In genomic region chr5:173327948-173328895, GRCh38 we compare ENCODE assay signal across 1 cellular context.
A peak's percentile ranks its signal among the peaks of the same experiment; 100 is the strongest.
TF ChIP-seq lines count a peak whose summit lies in the region.

A gene with protein sequence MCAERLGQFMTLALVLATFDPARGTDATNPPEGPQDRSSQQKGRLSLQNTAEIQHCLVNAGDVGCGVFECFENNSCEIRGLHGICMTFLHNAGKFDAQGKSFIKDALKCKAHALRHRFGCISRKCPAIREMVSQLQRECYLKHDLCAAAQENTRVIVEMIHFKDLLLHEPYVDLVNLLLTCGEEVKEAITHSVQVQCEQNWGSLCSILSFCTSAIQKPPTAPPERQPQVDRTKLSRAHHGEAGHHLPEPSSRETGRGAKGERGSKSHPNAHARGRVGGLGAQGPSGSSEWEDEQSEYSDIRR (minus strand): TSS chr5:173328414. CDS start chr5:173328193, 221 bp downstream.

TF ChIP-seq in K562, 482 proteins besides CTCF, POLR2A, EP300 and RAD21 (continued from another document and continues in another):
- TF ChIP-seq, protein P1, sequence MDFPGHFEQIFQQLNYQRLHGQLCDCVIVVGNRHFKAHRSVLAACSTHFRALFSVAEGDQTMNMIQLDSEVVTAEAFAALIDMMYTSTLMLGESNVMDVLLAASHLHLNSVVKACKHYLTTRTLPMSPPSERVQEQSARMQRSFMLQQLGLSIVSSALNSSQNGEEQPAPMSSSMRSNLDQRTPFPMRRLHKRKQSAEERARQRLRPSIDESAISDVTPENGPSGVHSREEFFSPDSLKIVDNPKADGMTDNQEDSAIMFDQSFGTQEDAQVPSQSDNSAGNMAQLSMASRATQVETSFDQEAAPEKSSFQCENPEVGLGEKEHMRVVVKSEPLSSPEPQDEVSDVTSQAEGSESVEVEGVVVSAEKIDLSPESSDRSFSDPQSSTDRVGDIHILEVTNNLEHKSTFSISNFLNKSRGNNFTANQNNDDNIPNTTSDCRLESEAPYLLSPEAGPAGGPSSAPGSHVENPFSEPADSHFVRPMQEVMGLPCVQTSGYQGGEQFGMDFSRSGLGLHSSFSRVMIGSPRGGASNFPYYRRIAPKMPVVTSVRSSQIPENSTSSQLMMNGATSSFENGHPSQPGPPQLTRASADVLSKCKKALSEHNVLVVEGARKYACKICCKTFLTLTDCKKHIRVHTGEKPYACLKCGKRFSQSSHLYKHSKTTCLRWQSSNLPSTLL (IDR thresholded peaks at IDR 0.05) = no peak
- no peak for TF ChIP-seq SETDB1 (IDR thresholded peaks at IDR 0.05; ENCODE audit: low read length)
- TF ChIP-seq JUN (IDR thresholded peaks at IDR 0.05; ENCODE audit: borderline replicate concordance, low read depth, low read length) = 0 out of 2 replicates have a peak, but pooled peaks have one; percentile 3
- no peak for TF ChIP-seq JUN (CRISPR knock-in tag; IDR thresholded peaks at IDR 0.05; ENCODE audit: borderline replicate concordance)
- peak; percentile 33; the same call in 1 of the 2 replicates for TF ChIP-seq DPF2 (IDR thresholded peaks at IDR 0.05)
- peak; percentile 27; the same call in 1 of the 2 replicates for TF ChIP-seq ZNF143 (CRISPR knock-in tag; IDR thresholded peaks at IDR 0.05)
- TF ChIP-seq NCOA6 (IDR thresholded peaks at IDR 0.05) = no peak
- no peak for TF ChIP-seq ATF4 (CRISPR knock-in tag; IDR thresholded peaks at IDR 0.05)
- no peak for TF ChIP-seq ZNF174 (CRISPR knock-in tag; IDR thresholded peaks at IDR 0.05)
- TF ChIP-seq ZNF217 (CRISPR knock-in tag; IDR thresholded peaks at IDR 0.05) = no peak
- TF ChIP-seq USF1 (CRISPR knock-in tag; IDR thresholded peaks at IDR 0.05) = peak; percentile 79
- TF ChIP-seq FOXK1 (CRISPR knock-in tag; IDR thresholded peaks at IDR 0.05; ENCODE audit: borderline replicate concordance) = 0 out of 2 replicates have a peak, but pooled peaks have one; percentile 66
- no peak for TF ChIP-seq MEF2A (IDR thresholded peaks at IDR 0.05; ENCODE audit: control insufficient read depth, low read depth, low read length)
- no peak for TF ChIP-seq ZNF280A (IDR thresholded peaks at IDR 0.05; ENCODE audit: low read depth, partially characterized antibody)
- TF ChIP-seq CBX3 (IDR thresholded peaks at IDR 0.05; ENCODE audit: borderline replicate concordance in 1 of 2, low read length in 2 of 2) = 0 out of 3 replicates have a peak, but pooled peaks of 1 of the 2 experiments have one; percentile 6
- peak; percentile 98 for TF ChIP-seq ZNF263 (CRISPR knock-in tag; IDR thresholded peaks at IDR 0.05; ENCODE audit: borderline replicate concordance)
- no peak for TF ChIP-seq FOSL1 (tag; conservative IDR thresholded peaks at IDR 0.05)
- TF ChIP-seq, protein P2, sequence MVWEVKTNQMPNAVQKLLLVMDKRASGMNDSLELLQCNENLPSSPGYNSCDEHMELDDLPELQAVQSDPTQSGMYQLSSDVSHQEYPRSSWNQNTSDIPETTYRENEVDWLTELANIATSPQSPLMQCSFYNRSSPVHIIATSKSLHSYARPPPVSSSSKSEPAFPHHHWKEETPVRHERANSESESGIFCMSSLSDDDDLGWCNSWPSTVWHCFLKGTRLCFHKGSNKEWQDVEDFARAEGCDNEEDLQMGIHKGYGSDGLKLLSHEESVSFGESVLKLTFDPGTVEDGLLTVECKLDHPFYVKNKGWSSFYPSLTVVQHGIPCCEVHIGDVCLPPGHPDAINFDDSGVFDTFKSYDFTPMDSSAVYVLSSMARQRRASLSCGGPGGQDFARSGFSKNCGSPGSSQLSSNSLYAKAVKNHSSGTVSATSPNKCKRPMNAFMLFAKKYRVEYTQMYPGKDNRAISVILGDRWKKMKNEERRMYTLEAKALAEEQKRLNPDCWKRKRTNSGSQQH (CRISPR knock-in tag; IDR thresholded peaks at IDR 0.05) = peak; percentile 38; the same call in 1 of the 2 replicates
- TF ChIP-seq MNT (conservative IDR thresholded peaks at IDR 0.05) = peak; percentile 17 to 69
- TF ChIP-seq DNMT1 (IDR thresholded peaks at IDR 0.05) = no peak
- TF ChIP-seq TCF7L2 (IDR thresholded peaks at IDR 0.05; ENCODE audit: low read depth, low read length) = no peak
- no peak for TF ChIP-seq PHTF2 (CRISPR knock-in tag; IDR thresholded peaks at IDR 0.05)
- TF ChIP-seq, protein P3, sequence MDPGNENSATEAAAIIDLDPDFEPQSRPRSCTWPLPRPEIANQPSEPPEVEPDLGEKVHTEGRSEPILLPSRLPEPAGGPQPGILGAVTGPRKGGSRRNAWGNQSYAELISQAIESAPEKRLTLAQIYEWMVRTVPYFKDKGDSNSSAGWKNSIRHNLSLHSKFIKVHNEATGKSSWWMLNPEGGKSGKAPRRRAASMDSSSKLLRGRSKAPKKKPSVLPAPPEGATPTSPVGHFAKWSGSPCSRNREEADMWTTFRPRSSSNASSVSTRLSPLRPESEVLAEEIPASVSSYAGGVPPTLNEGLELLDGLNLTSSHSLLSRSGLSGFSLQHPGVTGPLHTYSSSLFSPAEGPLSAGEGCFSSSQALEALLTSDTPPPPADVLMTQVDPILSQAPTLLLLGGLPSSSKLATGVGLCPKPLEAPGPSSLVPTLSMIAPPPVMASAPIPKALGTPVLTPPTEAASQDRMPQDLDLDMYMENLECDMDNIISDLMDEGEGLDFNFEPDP (CRISPR knock-in tag; IDR thresholded peaks at IDR 0.05) = no peak
- TF ChIP-seq, protein P4, sequence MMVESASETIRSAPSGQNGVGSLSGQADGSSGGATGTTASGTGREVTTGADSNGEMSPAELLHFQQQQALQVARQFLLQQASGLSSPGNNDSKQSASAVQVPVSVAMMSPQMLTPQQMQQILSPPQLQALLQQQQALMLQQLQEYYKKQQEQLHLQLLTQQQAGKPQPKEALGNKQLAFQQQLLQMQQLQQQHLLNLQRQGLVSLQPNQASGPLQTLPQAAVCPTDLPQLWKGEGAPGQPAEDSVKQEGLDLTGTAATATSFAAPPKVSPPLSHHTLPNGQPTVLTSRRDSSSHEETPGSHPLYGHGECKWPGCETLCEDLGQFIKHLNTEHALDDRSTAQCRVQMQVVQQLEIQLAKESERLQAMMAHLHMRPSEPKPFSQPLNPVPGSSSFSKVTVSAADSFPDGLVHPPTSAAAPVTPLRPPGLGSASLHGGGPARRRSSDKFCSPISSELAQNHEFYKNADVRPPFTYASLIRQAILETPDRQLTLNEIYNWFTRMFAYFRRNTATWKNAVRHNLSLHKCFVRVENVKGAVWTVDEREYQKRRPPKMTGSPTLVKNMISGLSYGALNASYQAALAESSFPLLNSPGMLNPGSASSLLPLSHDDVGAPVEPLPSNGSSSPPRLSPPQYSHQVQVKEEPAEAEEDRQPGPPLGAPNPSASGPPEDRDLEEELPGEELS (CRISPR knock-in tag; IDR thresholded peaks at IDR 0.05; ENCODE audit: borderline replicate concordance) = 0 out of 2 replicates have a peak, but pooled peaks have one; percentile 49
- TF ChIP-seq SOX6 (IDR thresholded peaks at IDR 0.05) = peak; percentile 47; the same call in 1 of the 2 replicates
- no peak for TF ChIP-seq ZEB2 (IDR thresholded peaks at IDR 0.05)
- TF ChIP-seq SREBF2 (CRISPR knock-in tag; IDR thresholded peaks at IDR 0.05) = no peak
- 0 out of 2 replicates have a peak, but pooled peaks have one; percentile 16 for TF ChIP-seq SMARCA4 (IDR thresholded peaks at IDR 0.05)
- no peak; a peak in 1 of 4 replicates for TF ChIP-seq ZMIZ1 (IDR thresholded peaks at IDR 0.05; ENCODE audit: low read depth in 2 of 2, low read length in 2 of 2)
- TF ChIP-seq TARDBP (IDR thresholded peaks at IDR 0.05) = no peak
- TF ChIP-seq ZSCAN32 (CRISPR knock-in tag; IDR thresholded peaks at IDR 0.05) = no peak
- TF ChIP-seq TCF3 (CRISPR knock-in tag; IDR thresholded peaks at IDR 0.05) = no peak
- no peak for TF ChIP-seq ZHX1 (conservative IDR thresholded peaks at IDR 0.05; ENCODE audit: low read length)
- TF ChIP-seq MXI1 (IDR thresholded peaks at IDR 0.05; ENCODE audit: low read depth, low read length) = no peak
- TF ChIP-seq BHLHE40 (IDR thresholded peaks at IDR 0.05; ENCODE audit: low read length) = no peak
- no peak for TF ChIP-seq ELF4 (CRISPR knock-in tag; IDR thresholded peaks at IDR 0.05)
- TF ChIP-seq ARID1B (IDR thresholded peaks at IDR 0.05) = peak; percentile 34; the same call in 1 of the 2 replicates
- TF ChIP-seq SMARCC2 (IDR thresholded peaks at IDR 0.05; ENCODE audit: low read depth) = no peak
- TF ChIP-seq FIP1L1 (IDR thresholded peaks at IDR 0.05; ENCODE audit: low read depth, low read length, poor library complexity, severe bottlenecking) = no peak
- no peak for TF ChIP-seq JUNB (CRISPR knock-in tag; conservative IDR thresholded peaks at IDR 0.05)
- no peak for TF ChIP-seq CBX8 (IDR thresholded peaks at IDR 0.05; ENCODE audit: borderline replicate concordance, extremely low read depth, low read depth, low read length, poor library complexity, severe bottlenecking)
